Comparison of ENCODE assay signal across 16 cellular contexts in genomic region chr18:58097127-58097906, GRCh38.
DNase-seq lines count a peak whose midpoint lies in the region; ATAC-seq and TF ChIP-seq lines count a peak whose summit lies in the region.
"Had no signal": no experiment of that assay in that cellular context is flagged by ENCODE, and none has a peak within 500 bp of the region (broad histone marks: within the 10 kb centered on the region; RNA-seq: fewer than 3 reads in every experiment).

No MANE protein-coding gene starts in this region.

- no peaks in the 10 kb centered on the region for H3K9me3 Mint-ChIP-seq in nephron
- H3K9me3 Mint-ChIP-seq: activated naive CD8-positive, alpha-beta T cell treated with anti-CD3 and anti-CD28 coated beads, Interleukin-2, amount 10 ng/mL, durations not matched to agents 7 days and 5 days; neural crest cell; T-helper 1 cell treated with Interleukin-12 subunit alpha and Interleukin-12 subunit beta and Interleukin-4 antibody, amounts not matched to agents 30 μg/mL and 1 μg/mL, for 36 hours had no signal

- no peak for TF ChIP-seq CTCF in nephron (IDR thresholded peaks at IDR 0.05; ENCODE audit: unreplicated experiment in 3 of 3)

- no peak overlapping the region for H3K4me3 Mint-ChIP-seq in nephron
- H3K4me3 Mint-ChIP-seq: activated naive CD8-positive, alpha-beta T cell treated with anti-CD3 and anti-CD28 coated beads, Interleukin-2, amount 10 ng/mL, durations not matched to agents 7 days and 5 days; B cell; neural crest cell; T-helper 1 cell treated with Interleukin-12 subunit alpha and Interleukin-12 subunit beta and Interleukin-4 antibody, amounts not matched to agents 30 μg/mL and 1 μg/mL, for 36 hours had no signal

- H3K4me1 Mint-ChIP-seq in nephron, result peaks cover 42% of the 10 kb centered on the region
- H3K4me1 Mint-ChIP-seq: activated naive CD8-positive, alpha-beta T cell treated with anti-CD3 and anti-CD28 coated beads, Interleukin-2, amount 10 ng/mL, durations not matched to agents 7 days and 5 days had no signal

- ATAC-seq in HG03095 (IDR thresholded peaks at IDR 0.05; ENCODE audit: unreplicated experiment), result no peak

- no peaks in the 10 kb centered on the region for H3K27me3 Mint-ChIP-seq in nephron (ENCODE audit: low read depth)
- H3K27me3 Mint-ChIP-seq: activated naive CD8-positive, alpha-beta T cell treated with anti-CD3 and anti-CD28 coated beads, Interleukin-2, amount 10 ng/mL, durations not matched to agents 7 days and 5 days; B cell had no signal

- peak; percentile 77 for DNase-seq in DMS79 (lab: John Stamatoyannopoulos, UW)
- peak; percentile 48 for DNase-seq in NCI-H69 (lab: John Stamatoyannopoulos, UW)
- peak; percentile 10 for DNase-seq in fibroblast of peridontal ligament (ENCODE audit: extremely low read depth)
- DNase-seq in NCI-H524 (lab: John Stamatoyannopoulos, UW), result no peak
- DNase-seq in NK-92 (lab: John Stamatoyannopoulos, UW; ENCODE audit: unreplicated experiment), result no peak
- no peak for DNase-seq in AG20443 (ENCODE audit: low spot score)
- DNase-seq: activated CD8-positive, alpha-beta memory T cell treated with anti-CD3 and anti-CD28 coated beads for 24 hours; activated naive CD8-positive, alpha-beta T cell treated with anti-CD3 and anti-CD28 coated beads, Interleukin-2, amount 10 ng/mL, durations not matched to agents 7 days and 5 days; HCEC 1CT; MM.1S; stimulated activated naive CD4-positive, alpha-beta T cell treated with Interleukin-2 at 50 U/mL for 16 hours had no signal

- H3K36me3 Mint-ChIP-seq in nephron (ENCODE audit: low read depth), result peaks cover 10% of the 10 kb centered on the region
- H3K36me3 Mint-ChIP-seq: activated naive CD8-positive, alpha-beta T cell treated with anti-CD3 and anti-CD28 coated beads, Interleukin-2, amount 10 ng/mL, durations not matched to agents 7 days and 5 days had no signal

- H3K27ac Mint-ChIP-seq in nephron, result peak overlapping the region in 2 of 3 experiments; percentile 24 to 38
- H3K27ac Mint-ChIP-seq: activated naive CD8-positive, alpha-beta T cell treated with anti-CD3 and anti-CD28 coated beads, Interleukin-2, amount 10 ng/mL, durations not matched to agents 7 days and 5 days; B cell; T-helper 1 cell treated with Interleukin-12 subunit alpha and Interleukin-12 subunit beta and Interleukin-4 antibody, amounts not matched to agents 30 μg/mL and 1 μg/mL, for 36 hours had no signal

Comparison
In these comparisons a context has a peak if more than half of its experiments do, and no peak if none do; other contexts are left out.
1. DNase-seq: peak in DMS79 (single experiment), NCI-H69 (single experiment) and fibroblast of peridontal ligament (single experiment); none in NCI-H524 (0 of 2), NK-92 (single experiment) and AG20443 (single experiment).